In genomic region chr3:78712270-78712669, GRCh38 we compare ENCODE assay signal across 1 cellular context.
TF ChIP-seq lines count a peak whose summit lies in the region.

No MANE protein-coding gene starts in this region.

TF ChIP-seq in A549, 52 proteins besides CTCF, POLR2A, EP300 and RAD21 (continued from another document):
- TF ChIP-seq USF2 (IDR thresholded peaks at IDR 0.05) (no peak), SREBF2 (IDR thresholded peaks at IDR 0.05) (no peak), HOXA7 (CRISPR knock-in tag; IDR thresholded peaks at IDR 0.05) (no peak), HDAC2 (IDR thresholded peaks at IDR 0.05) (no peak), ZNF302 (CRISPR knock-in tag; IDR thresholded peaks at IDR 0.05) (no peak), ZSCAN20 (CRISPR knock-in tag; IDR thresholded peaks at IDR 0.05) (no peak), NFE2L2 (conservative IDR thresholded peaks at IDR 0.05; ENCODE audit: low read length) (no peak), BCL3 (IDR thresholded peaks at IDR 0.05) (no peak), NPAS2 (CRISPR knock-in tag; IDR thresholded peaks at IDR 0.05; ENCODE audit: borderline replicate concordance) (no peak), ESRRA (IDR thresholded peaks at IDR 0.05; ENCODE audit: borderline replicate concordance, low read length) (no peak), ATOH8 (CRISPR knock-in tag; IDR thresholded peaks at IDR 0.05; ENCODE audit: low read depth) (no peak), JUN (IDR thresholded peaks at IDR 0.05) (no peak), TP53 (CRISPR knock-in tag; IDR thresholded peaks at IDR 0.05) (no peak), MAFK (IDR thresholded peaks at IDR 0.05; ENCODE audit: partially characterized antibody) (no peak), MYC (IDR thresholded peaks at IDR 0.05; ENCODE audit: borderline replicate concordance, low read length) (no peak), CHD2 (IDR thresholded peaks at IDR 0.05; ENCODE audit: low read length, partially characterized antibody) (no peak)
